Comparison of ENCODE assay signal across 9 cellular contexts in genomic region chr12:119179335-119180021, GRCh38. TPM values are rescaled to one million over a fixed set of nuclear protein-coding genes. Genes with fewer than 3 reads are reported as not detected.
A peak's percentile ranks its signal among the peaks of the same experiment; 100 is the strongest.
DNase-seq lines count a peak whose midpoint lies in the region; ATAC-seq, FAIRE-seq and TF ChIP-seq lines count a peak whose summit lies in the region.
"Had no signal": no experiment of that assay in that cellular context is flagged by ENCODE, and none has a peak within 500 bp of the region (broad histone marks: within the 10 kb centered on the region; RNA-seq: fewer than 3 reads in every experiment).

No MANE protein-coding gene starts in this region.

- no peaks in the 10 kb centered on the region for H3K9me3 ChIP-seq in Caco-2
- H3K9me3 ChIP-seq in SJCRH30 (replicated peaks): no peaks in the 10 kb centered on the region
- H3K9me3 ChIP-seq in pancreas: no peaks in the 10 kb centered on the region

- peak overlapping the region; percentile 97 for H3K27ac Mint-ChIP-seq in Caco-2 (ENCODE audit: unreplicated experiment)

- peaks cover 7% of the 10 kb centered on the region for H3K36me3 Mint-ChIP-seq in Caco-2 (ENCODE audit: insufficient read depth, unreplicated experiment)

- peak; percentile 66 to 73 (median 69) for ATAC-seq in pancreas
- no peak for ATAC-seq in GM21423 (IDR thresholded peaks at IDR 0.05; ENCODE audit: unreplicated experiment)
- no peak for ATAC-seq in HG03159 (IDR thresholded peaks at IDR 0.05; ENCODE audit: unreplicated experiment)

- no peaks in the 10 kb centered on the region for H3K9me3 Mint-ChIP-seq in Caco-2 (ENCODE audit: unreplicated experiment)

- H3K4me3 Mint-ChIP-seq in Caco-2 (ENCODE audit: unreplicated experiment): peak overlapping the region; percentile 74

- no peaks in the 10 kb centered on the region for H3K27me3 ChIP-seq in Caco-2 (replicated peaks; ENCODE audit: control insufficient read depth, insufficient read depth, low read length)
- H3K27me3 ChIP-seq in SJCRH30: no peaks in the 10 kb centered on the region
- H3K27me3 ChIP-seq in pancreas: peaks cover 0 to 5% (median 0%) of the 10 kb centered on the region in 4 donors

- no peaks in the 10 kb centered on the region for H3K36me3 ChIP-seq in Caco-2 (ENCODE audit: control insufficient read depth, insufficient read depth, low read length)
- H3K36me3 ChIP-seq in SJCRH30: no peaks in the 10 kb centered on the region
- H3K36me3 ChIP-seq in pancreas: no peaks in the 10 kb centered on the region

- POLR2A ChIA-PET in Caco-2 (lab: Charles Lee): interaction anchor here (0.6 to 1.3 kb wide), 3 partner anchors 10 to 711 kb away, joined by 4 to 7 read pairs (median 5); no protein-coding TSS in a partner anchor

- intact Hi-C loops in Caco-2 (cut with micrococcal nuclease; ENCODE audit: unreplicated experiment) (loop anchor here (5.0 to 10.0 kb wide), 2 partner anchors 55 to 62 kb away; no protein-coding TSS in a partner anchor), pancreas (cut with DNase I) (no loop called here)

- TF ChIP-seq CTCF in Caco-2 (IDR thresholded peaks at IDR 0.05; ENCODE audit: insufficient read depth in 1 of 2, low read depth in 1 of 2, low read length in 1 of 2, severe bottlenecking in 1 of 2, unreplicated experiment in 1 of 2): no peak
- no peak for TF ChIP-seq CTCF in foreskin fibroblast (IDR thresholded peaks at IDR 0.05; ENCODE audit: low read depth, low read length)
- TF ChIP-seq CTCF in pancreas (IDR thresholded peaks at IDR 0.05): no peak

- no peak for FAIRE-seq in pancreas (lab: Jason Lieb, UNC)

- no peaks in the 10 kb centered on the region for H3K27me3 Mint-ChIP-seq in Caco-2 (ENCODE audit: insufficient read depth, unreplicated experiment)

- H3K4me1 ChIP-seq in Caco-2: peaks cover 54% of the 10 kb centered on the region
- H3K4me1 ChIP-seq in SJCRH30: no peaks in the 10 kb centered on the region; the same call in 1 of the 2 replicates
- peaks cover 0 to 5% (median 0%) of the 10 kb centered on the region in 3 donors for H3K4me1 ChIP-seq in pancreas

- H3K4me3 ChIP-seq in Caco-2 (ENCODE audit: low read depth, low read length) (peak overlapping the region; percentile 34), SJCRH30 (peak overlapping the region; percentile 50), foreskin fibroblast (ENCODE audit: low read depth in 1 of 2, low read length in 2 of 2) (peak overlapping the region; percentile 47 to 51), pancreas (peak overlapping the region in 3 of 4 donors; percentile 6 to 49 (median 29))

- peaks cover 29% of the 10 kb centered on the region for H3K4me1 Mint-ChIP-seq in Caco-2 (ENCODE audit: low read depth, unreplicated experiment)

- H3K27ac ChIP-seq in SJCRH30 (peak overlapping the region; percentile 48), pancreas (peak overlapping the region; percentile 62 to 91 (median 86))

- no TSS peak for BruUV-seq in Caco-2 (replicated peaks; lab: Mats Ljungman, UMichigan)

- CTCF ChIA-PET in Caco-2 (lab: Charles Lee): interaction anchor here (0.6 to 0.7 kb wide), 2 partner anchors 267 to 802 kb away, joined by 3 read pairs; no protein-coding TSS in a partner anchor

- peak; percentile 85 to 90 for DNase-seq in Caco-2
- peak; percentile 33 to 46 for DNase-seq in SJCRH30
- DNase-seq in foreskin fibroblast: peak in 1 of 2 donors; percentile 5
- peak in 5 of 6 donors; percentile 44 to 61 (median 52) for DNase-seq in pancreas
- no peak for DNase-seq in SHP77 treated with DMSO at 0.1 percent for 48 hours (lab: John Stamatoyannopoulos, UW)
- DNase-seq in NCI-H1105 (lab: John Stamatoyannopoulos, UW): no peak
- DNase-seq: stimulated activated naive CD4-positive, alpha-beta T cell had no signal

- 18 to 19% methylated on average over 18 of the region's 18 CpGs for WGBS in pancreas, 2 donors

RNA-seq across cellular contexts. Expression of gene HSPB8, which starts 0.7 kb away (rescaled TPM):
- total RNA-seq in Caco-2 (2022) (15.3 and 17.1 TPM in 2 replicates), pancreas (10 to 100 TPM in 2 of 6 donors, 1 to 10 TPM in 4; 5.4 to 21.2 (median 8.3) TPM)
- total RNA-seq in SJCRH30 (2014; rRNA removed; shearing (Covaris generic)): 2.9 and 3.3 TPM in 2 replicates
- polyA plus RNA-seq in pancreas: 10 to 100 TPM; 10.5 to 11.1 TPM

Comparison
In these comparisons a context has a peak if more than half of its experiments do, and no peak if none do; other contexts are left out.
1. DNase-seq: peak in Caco-2 (2 of 2), SJCRH30 (2 of 2) and pancreas (5 of 6); none in SHP77 treated with DMSO at 0.1 percent for 48 hours (single experiment) and NCI-H1105 (single experiment).
2. ATAC-seq: peak in pancreas (4 of 4); none in GM21423 (single experiment) and HG03159 (single experiment).
3. Peak in every context shown above with its lines, with median percentiles within 50 percentile points of each other: H3K4me3 ChIP-seq.